In the genomic region with DNA sequence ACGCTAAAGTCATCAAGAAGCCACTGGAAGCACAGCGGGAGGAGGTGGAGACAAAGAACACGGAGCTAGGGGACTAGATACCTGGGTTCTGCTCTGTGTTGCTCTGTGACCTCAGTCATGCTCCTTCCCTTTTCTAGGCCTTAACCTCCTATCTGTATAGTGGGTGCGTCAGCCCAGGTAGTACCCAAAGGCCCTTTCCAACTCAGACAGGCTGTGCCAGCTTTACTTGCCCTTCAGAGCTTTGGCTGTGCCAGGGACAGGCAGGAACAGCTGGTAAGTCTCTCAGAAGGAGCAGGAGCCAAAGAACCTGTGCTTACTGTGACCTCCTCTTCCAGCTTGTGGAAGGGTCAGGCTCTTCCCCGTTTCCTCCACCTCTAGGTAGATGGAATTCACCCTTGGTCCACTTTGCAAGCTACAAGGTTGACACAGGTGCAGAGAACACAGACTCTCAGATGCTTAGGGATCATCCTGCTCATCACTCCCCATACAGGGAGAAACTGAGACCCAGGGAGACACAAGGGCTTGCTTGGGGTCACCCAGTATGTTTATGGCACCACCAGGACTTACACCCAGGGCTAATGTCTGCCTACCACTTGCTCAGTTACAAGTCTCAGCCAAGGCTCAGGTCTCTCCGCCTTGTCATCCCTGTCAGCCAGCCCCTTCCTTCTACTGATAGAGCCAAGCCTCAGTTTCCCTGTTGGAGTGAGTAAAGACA, we compare ENCODE assay signal across 10 cellular contexts. TPM values are rescaled to one million over a fixed set of nuclear protein-coding genes. Genes with fewer than 3 reads are reported as not detected.
DNase-seq lines count a peak whose midpoint lies in the region; ATAC-seq and TF ChIP-seq lines count a peak whose summit lies in the region.
"Had no signal": no experiment of that assay in that cellular context is flagged by ENCODE, and none has a peak within 500 bp of the region (broad histone marks: within the 10 kb centered on the region; RNA-seq: fewer than 3 reads in every experiment).

No MANE protein-coding gene starts in this region.

- DNase-seq in cardiac muscle cell (ENCODE audit: low read depth in 1 of 2, low spot score in 1 of 2): no peak
- DNase-seq in cardiac septum (ENCODE audit: low spot score): no peak
- no peak for DNase-seq in nephron progenitor cell
- no peak for DNase-seq in activated effector memory CD4-positive, alpha-beta T cell treated with Interleukin-2 at 50 U/mL for 16 hours
- DNase-seq in DMS 273 (lab: John Stamatoyannopoulos, UW; ENCODE audit: unreplicated experiment): no peak
- DNase-seq in T-helper 9 cell: no peak
- DNase-seq: dorsolateral prefrontal cortex, HFFc6 had no signal

- H3K9ac ChIP-seq in duodenal mucosa (ENCODE audit: low read depth in 1 of 2, low read length in 2 of 2): peak overlapping the region; percentile 68 to 74

- H3K9me3 ChIP-seq in cardiac muscle cell (ENCODE audit: low read depth): no peaks in the 10 kb centered on the region
- no peaks in the 10 kb centered on the region for H3K9me3 ChIP-seq in duodenal mucosa (ENCODE audit: control insufficient read depth in 1 of 2, low read length in 2 of 2)

- peak overlapping the region; percentile 86 for H3K4me3 Mint-ChIP-seq in nephron progenitor cell

- ATAC-seq in GM21717 (IDR thresholded peaks at IDR 0.05; ENCODE audit: unreplicated experiment): no peak

- no peaks in the 10 kb centered on the region for H3K27me3 ChIP-seq in cardiac muscle cell
- no peaks in the 10 kb centered on the region for H3K27me3 ChIP-seq in duodenal mucosa (ENCODE audit: control insufficient read depth in 1 of 2, insufficient read depth in 2 of 2, low read length in 2 of 2)
- H3K27me3 ChIP-seq: dorsolateral prefrontal cortex had no signal

- no peak for TF ChIP-seq CTCF in cardiac muscle cell (IDR thresholded peaks at IDR 0.05; ENCODE audit: low read depth, low read length)
- no peak for TF ChIP-seq CTCF in nephron progenitor cell (IDR thresholded peaks at IDR 0.05)

- peak overlapping the region; percentile 72 for H3K4me3 ChIP-seq in cardiac muscle cell
- H3K4me3 ChIP-seq in duodenal mucosa (ENCODE audit: low read depth in 1 of 2, low read length in 2 of 2): peak overlapping the region; percentile 80 to 86

- H3K27ac ChIP-seq in cardiac muscle cell (peak overlapping the region; percentile 65), duodenal mucosa (ENCODE audit: low read depth, low read length) (no peak overlapping the region)

- H3K4me1 ChIP-seq in cardiac muscle cell (ENCODE audit: low read depth) (peaks cover 24% of the 10 kb centered on the region), duodenal mucosa (ENCODE audit: control insufficient read depth in 1 of 2, insufficient read depth in 2 of 2, low read length in 2 of 2) (peaks cover 28 to 46% of the 10 kb centered on the region in 2 donors)

- intact Hi-C loops in cardiac septum (cut with DNase I): no loop called here

- H3K27ac Mint-ChIP-seq in nephron progenitor cell: no peak overlapping the region
- H3K27ac Mint-ChIP-seq: HFFc6 had no signal

- H3K27me3 Mint-ChIP-seq in nephron progenitor cell (ENCODE audit: low read depth, poor library complexity): peaks cover 38% of the 10 kb centered on the region

- peaks cover 38% of the 10 kb centered on the region for H3K4me1 Mint-ChIP-seq in nephron progenitor cell

- no peaks in the 10 kb centered on the region for H3K36me3 ChIP-seq in cardiac muscle cell
- no peaks in the 10 kb centered on the region for H3K36me3 ChIP-seq in duodenal mucosa (ENCODE audit: control insufficient read depth in 1 of 2, insufficient read depth in 2 of 2, low read length in 2 of 2)

- no peaks in the 10 kb centered on the region for H3K9me3 Mint-ChIP-seq in nephron progenitor cell
- H3K9me3 Mint-ChIP-seq: HFFc6 had no signal

- no peaks in the 10 kb centered on the region for H3K36me3 Mint-ChIP-seq in nephron progenitor cell (ENCODE audit: low read depth)

RNA-seq across cellular contexts. Expression of gene CCDC69, which starts 1.7 kb away (rescaled TPM):
- total RNA-seq in cardiac muscle cell (85.4 and 104 TPM in 2 replicates), cardiac septum (116 TPM)
- 70.4 and 102 TPM in 2 replicates for polyA plus RNA-seq in cardiac muscle cell

RNA-seq across cellular contexts. Expression of gene GM2A, which starts 30.8 kb away (rescaled TPM):
- total RNA-seq in cardiac muscle cell: 53.7 and 56.3 TPM in 2 replicates
- polyA plus RNA-seq in cardiac muscle cell: 34.3 and 36.5 TPM in 2 replicates
- total RNA-seq in cardiac septum: 29.4 TPM
